Comparison of ENCODE assay signal across 8 cellular contexts in genomic region chr11:76318744-76319384, GRCh38.
DNase-seq lines count a peak whose midpoint lies in the region; ATAC-seq and TF ChIP-seq lines count a peak whose summit lies in the region.

No MANE protein-coding gene starts in this region.

- H3K27me3 ChIP-seq in colonic mucosa: peaks cover 9% of the 10 kb centered on the region
- H3K27me3 ChIP-seq in liver (ENCODE audit: control insufficient read depth in 4 of 4, insufficient read depth in 4 of 4, low read length in 3 of 4): peaks cover 0 to 7% (median under 1%) of the 10 kb centered on the region in 4 donors

- H3K4me3 ChIP-seq in colonic mucosa: no peak overlapping the region
- H3K4me3 ChIP-seq in liver (ENCODE audit: low read depth in 1 of 3, low read length in 3 of 3): no peak overlapping the region

- H3K27ac ChIP-seq in colonic mucosa (no peak overlapping the region), liver (ENCODE audit: low read depth in 1 of 2, low read length in 2 of 2) (no peak overlapping the region)

- peak; percentile 97 to 99 for TF ChIP-seq RAD21 in liver (IDR thresholded peaks at IDR 0.05)

- 4% methylated on average over 7 of the region's 7 CpGs for WGBS in liver

- H3K9ac ChIP-seq in colonic mucosa (ENCODE audit: low read depth in 2 of 2, low read length in 2 of 2): no peak overlapping the region
- no peak overlapping the region for H3K9ac ChIP-seq in liver (ENCODE audit: low read depth in 1 of 2, low read length in 2 of 2)

- intact Hi-C loops in colonic mucosa (cut with DNase I): loop anchor here (2.0 to 5.0 kb wide), 2 partner anchors 112 to 422 kb away; partner anchors contain the start of gene WNT11

- peak; percentile 84 for DNase-seq in G401 (ENCODE audit: low spot score)
- DNase-seq in NCI-H526 (lab: John Stamatoyannopoulos, UW): peak; percentile 57 to 87
- peak; percentile 89 for DNase-seq in activated CD4-positive, alpha-beta T cell treated with anti-CD3 and anti-CD28 coated beads for 48 hours
- peak; percentile 85 for DNase-seq in colonic mucosa
- DNase-seq in stimulated activated CD4-positive, alpha-beta T cell treated with anti-CD3 and anti-CD28 coated beads, TNF-alpha, amount 100 ng/mL, for 24 hours (ENCODE audit: low read depth in 3 of 3): peak; percentile 71 to 80 (median 77)

- TF ChIP-seq CTCF in colonic mucosa (IDR thresholded peaks at IDR 0.05) (peak; percentile 77), liver (IDR thresholded peaks at IDR 0.05; ENCODE audit: low read depth, low read length, missing input control) (peak; percentile 98)

- in situ Hi-C loops in G401 (cut with HindIII; ENCODE audit: low sequenced_read_pairs): no loop called here

- ATAC-seq in HG03175 (IDR thresholded peaks at IDR 0.05; ENCODE audit: unreplicated experiment) (peak; percentile 69), HG03135 (IDR thresholded peaks at IDR 0.05; ENCODE audit: unreplicated experiment) (no peak)

- no peaks in the 10 kb centered on the region for H3K4me1 ChIP-seq in colonic mucosa
- H3K4me1 ChIP-seq in liver (ENCODE audit: control insufficient read depth in 4 of 4, insufficient read depth in 4 of 4, low read length in 3 of 4): peaks cover 0 to 13% (median 10%) of the 10 kb centered on the region in 4 donors

- no peaks in the 10 kb centered on the region for H3K9me3 ChIP-seq in colonic mucosa
- H3K9me3 ChIP-seq in liver (ENCODE audit: control insufficient read depth in 4 of 4, low read length in 3 of 4): no peaks in the 10 kb centered on the region

- no peaks in the 10 kb centered on the region for H3K36me3 ChIP-seq in colonic mucosa
- H3K36me3 ChIP-seq in liver (ENCODE audit: control insufficient read depth in 4 of 4, insufficient read depth in 3 of 4, low read depth in 1 of 4, low read length in 3 of 4): no peaks in the 10 kb centered on the region

TF ChIP-seq in liver, 16 proteins besides CTCF, POLR2A, EP300 and RAD21:
- peak in 1 of 2 donors; percentile 40 for TF ChIP-seq RXRA (IDR thresholded peaks at IDR 0.05)
- TF ChIP-seq REST (IDR thresholded peaks at IDR 0.05): no peak
